In the genomic region with DNA sequence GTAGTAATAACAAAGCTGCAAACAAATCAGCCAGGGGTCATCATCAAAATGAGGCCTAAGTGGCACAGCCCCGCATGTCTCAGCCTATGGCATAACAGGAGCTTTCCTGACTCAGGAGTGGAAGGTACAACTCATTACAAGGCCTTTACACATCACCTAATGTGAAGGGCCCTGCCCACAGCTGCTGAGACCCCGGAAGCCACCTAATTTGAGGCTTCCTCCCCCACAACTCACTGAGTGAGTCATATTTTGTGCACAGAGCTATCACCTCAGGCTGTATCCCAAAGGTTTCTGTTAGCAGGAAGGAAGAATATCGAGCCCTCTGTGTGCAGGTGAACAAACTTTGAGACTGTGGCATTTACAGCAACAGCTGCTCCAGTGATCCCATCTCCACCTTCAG, we compare ENCODE assay signal across 19 cellular contexts. TPM values are rescaled to one million over a fixed set of nuclear protein-coding genes. Genes with fewer than 3 reads are reported as not detected.
A peak's percentile ranks its signal among the peaks of the same experiment; 100 is the strongest.
DNase-seq lines count a peak whose midpoint lies in the region; ATAC-seq and TF ChIP-seq lines count a peak whose summit lies in the region.
"Had no signal": no experiment of that assay in that cellular context is flagged by ENCODE, and none has a peak within 500 bp of the region (broad histone marks: within the 10 kb centered on the region; RNA-seq: fewer than 3 reads in every experiment).

No MANE protein-coding gene starts in this region.

- DNase-seq in SHP77 (lab: John Stamatoyannopoulos, UW) (peak; percentile 2), SHP77 treated with DMSO at 0.1 percent for 48 hours (lab: John Stamatoyannopoulos, UW) (no peak), osteocyte (ENCODE audit: extremely low spot score, unreplicated experiment) (peak; percentile 48), NCI-H446 treated with DMSO at 0.1 percent for 48 hours (lab: John Stamatoyannopoulos, UW) (no peak), stomach (no peak)
- DNase-seq: 8988T; activated CD4-positive, CD25-positive, alpha-beta regulatory T cell; CD4-positive, alpha-beta T cell; effector memory CD8-positive, alpha-beta T cell; left ventricle myocardium superior; NCI-H1092 treated with DMSO at 0.1 percent for 48 hours; upper lobe of left lung had no signal

- H3K36me3 ChIP-seq in stomach: no peaks in the 10 kb centered on the region
- H3K36me3 ChIP-seq: upper lobe of left lung had no signal

- peaks cover 0 to 6% (median 4%) of the 10 kb centered on the region in 3 donors for H3K27me3 ChIP-seq in stomach
- H3K27me3 ChIP-seq: upper lobe of left lung had no signal

- H3K27ac ChIP-seq in VCaP (peak overlapping the region; percentile 29), stomach (no peak overlapping the region)
- H3K27ac ChIP-seq: upper lobe of left lung had no signal

- H3K27me3 Mint-ChIP-seq in osteocyte (ENCODE audit: unreplicated experiment): no peaks in the 10 kb centered on the region

- no peaks in the 10 kb centered on the region for H3K4me1 Mint-ChIP-seq in osteocyte (ENCODE audit: unreplicated experiment)
- H3K4me1 Mint-ChIP-seq: central memory CD8-positive, alpha-beta T cell had no signal

- TF ChIP-seq CTCF in VCaP (conservative IDR thresholded peaks at IDR 0.05) (no peak), osteocyte (IDR thresholded peaks at IDR 0.05) (no peak), stomach (IDR thresholded peaks at IDR 0.05) (no peak)

- TF ChIP-seq EP300 in stomach (IDR thresholded peaks at IDR 0.05): no peak

- 60 to 70% (median 68%) methylated on average over 3 of the region's 3 CpGs for WGBS in stomach, 5 donors

- intact Hi-C loops in stomach (cut with DNase I; ENCODE audit: low total_unique reads): no loop called here

- peak; percentile 73 for ATAC-seq in HG02884 (IDR thresholded peaks at IDR 0.05; ENCODE audit: unreplicated experiment)
- no peak for ATAC-seq in HG02840 (IDR thresholded peaks at IDR 0.05; ENCODE audit: low FRiP score, unreplicated experiment)
- ATAC-seq: effector memory CD8-positive, alpha-beta T cell; left ventricle myocardium superior had no signal

- TF ChIP-seq POLR2A in stomach (IDR thresholded peaks at IDR 0.05): no peak

- no peaks in the 10 kb centered on the region for H3K9me3 ChIP-seq in stomach
- H3K9me3 ChIP-seq: upper lobe of left lung had no signal

- no peaks in the 10 kb centered on the region for H3K36me3 Mint-ChIP-seq in osteocyte (ENCODE audit: unreplicated experiment)
- H3K36me3 Mint-ChIP-seq: activated naive CD8-positive, alpha-beta T cell had no signal

- H3K9me3 Mint-ChIP-seq in osteocyte (ENCODE audit: unreplicated experiment): peaks cover 17% of the 10 kb centered on the region
- H3K9me3 Mint-ChIP-seq: central memory CD8-positive, alpha-beta T cell; effector memory CD8-positive, alpha-beta T cell had no signal

- no peak overlapping the region for H3K4me3 Mint-ChIP-seq in osteocyte (ENCODE audit: unreplicated experiment)
- H3K4me3 Mint-ChIP-seq: activated naive CD8-positive, alpha-beta T cell; CD4-positive, alpha-beta T cell; central memory CD8-positive, alpha-beta T cell; effector memory CD8-positive, alpha-beta T cell had no signal

- no peak overlapping the region for H3K27ac Mint-ChIP-seq in osteocyte (ENCODE audit: unreplicated experiment)
- H3K27ac Mint-ChIP-seq: activated naive CD8-positive, alpha-beta T cell; CD4-positive, alpha-beta T cell; effector memory CD8-positive, alpha-beta T cell had no signal

- H3K4me3 ChIP-seq in stomach: no peak overlapping the region
- H3K4me3 ChIP-seq: upper lobe of left lung had no signal

- H3K4me1 ChIP-seq in stomach: no peaks in the 10 kb centered on the region
- H3K4me1 ChIP-seq: upper lobe of left lung had no signal

RNA-seq across cellular contexts. Expression of a gene that starts 20.5 kb away (rescaled TPM):
- not detected in 2 replicates for total RNA-seq in osteocyte
- total RNA-seq in stomach: not detected
- not detected for polyA plus RNA-seq in stomach
- total RNA-seq: CD4-positive, alpha-beta T cell; left ventricle myocardium superior; myocyte; OCI-LY7; upper lobe of left lung had no signal

Comparison
In these comparisons a context has a peak if more than half of its experiments do, and no peak if none do; other contexts are left out.
1. DNase-seq: peak in SHP77 (2 of 2) and osteocyte (single experiment); none in SHP77 treated with DMSO at 0.1 percent for 48 hours (single experiment), NCI-H446 treated with DMSO at 0.1 percent for 48 hours (single experiment) and stomach (single experiment).